In genomic region chr4:98092833-98093439, GRCh38 we compare ENCODE assay signal across 8 cellular contexts. TPM values are rescaled to one million over a fixed set of nuclear protein-coding genes. Genes with fewer than 3 reads are reported as not detected.
DNase-seq lines count a peak whose midpoint lies in the region; ATAC-seq and TF ChIP-seq lines count a peak whose summit lies in the region.

No MANE protein-coding gene starts in this region.

- no peaks in the 10 kb centered on the region for H3K36me3 Mint-ChIP-seq in stimulated activated effector memory CD8-positive, alpha-beta T cell treated with anti-CD3 and anti-CD28 coated beads, Interleukin-12 subunit alpha, Interleukin-12 subunit beta, amount 100 ng/mL, for 72 hours

- H3K9me3 Mint-ChIP-seq in stimulated activated effector memory CD8-positive, alpha-beta T cell treated with anti-CD3 and anti-CD28 coated beads, Interleukin-12 subunit alpha, Interleukin-12 subunit beta, amount 100 ng/mL, for 72 hours: peaks cover 7% of the 10 kb centered on the region

- H3K4me3 Mint-ChIP-seq in stimulated activated effector memory CD8-positive, alpha-beta T cell treated with anti-CD3 and anti-CD28 coated beads, Interleukin-12 subunit alpha, Interleukin-12 subunit beta, amount 100 ng/mL, for 72 hours: no peak overlapping the region

- no peak overlapping the region for H3K27ac Mint-ChIP-seq in stimulated activated effector memory CD8-positive, alpha-beta T cell treated with anti-CD3 and anti-CD28 coated beads, Interleukin-12 subunit alpha, Interleukin-12 subunit beta, amount 100 ng/mL, for 72 hours

- POLR2A ChIA-PET in RWPE1 (lab: Yijun Ruan, JAX; ENCODE audit: low non-redundant PET): no interaction called here

- no peak for ATAC-seq in stimulated activated effector memory CD8-positive, alpha-beta T cell treated with anti-CD3 and anti-CD28 coated beads, Interleukin-12 subunit alpha, Interleukin-12 subunit beta, amount 100 ng/mL, for 72 hours
- no peak for ATAC-seq in HG03457 (IDR thresholded peaks at IDR 0.05; ENCODE audit: unreplicated experiment)
- no peak for ATAC-seq in HG03135 (IDR thresholded peaks at IDR 0.05; ENCODE audit: unreplicated experiment)

- TF ChIP-seq CTCF in GM12872 (IDR thresholded peaks at IDR 0.05; ENCODE audit: insufficient read depth, low read depth, low read length) (peak; percentile 33; the same call in 2 of the 3 replicates), RWPE1 (conservative IDR thresholded peaks at IDR 0.05; ENCODE audit: low read depth) (peak; percentile 70)

- DNase-seq in AG20443 (ENCODE audit: low spot score) (peak; percentile 6), RWPE1 (ENCODE audit: low spot score) (no peak), glomerular visceral epithelial cell (ENCODE audit: extremely low spot score) (peak; percentile 25), mesenteric fat pad (ENCODE audit: low spot score) (no peak)
- DNase-seq in stimulated activated effector memory CD8-positive, alpha-beta T cell treated with anti-CD3 and anti-CD28 coated beads, Interleukin-12 subunit alpha, Interleukin-12 subunit beta, amount 100 ng/mL, for 72 hours (ENCODE audit: low spot score in 2 of 2): no peak

- H3K27ac ChIP-seq in RWPE1: no peak overlapping the region

- CTCF ChIA-PET in RWPE1 (lab: Yijun Ruan, JAX): interaction anchor here (0.5 to 1.0 kb wide), 9 partner anchors 9 to 197 kb away, joined by 3 to 6 read pairs (median 3); no protein-coding TSS in a partner anchor

- H3K4me1 Mint-ChIP-seq in stimulated activated effector memory CD8-positive, alpha-beta T cell treated with anti-CD3 and anti-CD28 coated beads, Interleukin-12 subunit alpha, Interleukin-12 subunit beta, amount 100 ng/mL, for 72 hours: no peaks in the 10 kb centered on the region

RNA-seq across cellular contexts. Expression of gene STPG2, which starts 50.3 kb away (rescaled TPM):
- 0.19 TPM for total RNA-seq in mesenteric fat pad

Comparison
In these comparisons a context has a peak if more than half of its experiments do, and no peak if none do; other contexts are left out.
1. DNase-seq: peak in AG20443 (single experiment) and glomerular visceral epithelial cell (single experiment); none in RWPE1 (single experiment), stimulated activated effector memory CD8-positive, alpha-beta T cell treated with anti-CD3 and anti-CD28 coated beads, Interleukin-12 subunit alpha, Interleukin-12 subunit beta, amount 100 ng/mL, for 72 hours (0 of 2) and mesenteric fat pad (single experiment).